In genomic region chr5:16721151-16722102, GRCh38 we compare ENCODE assay signal across 12 cellular contexts.
DNase-seq lines count a peak whose midpoint lies in the region; ATAC-seq and TF ChIP-seq lines count a peak whose summit lies in the region.
"Had no signal": no experiment of that assay in that cellular context is flagged by ENCODE, and none has a peak within 500 bp of the region (broad histone marks: within the 10 kb centered on the region; RNA-seq: fewer than 3 reads in every experiment).

No MANE protein-coding gene starts in this region.

- no peak for TF ChIP-seq CTCF in stomach (IDR thresholded peaks at IDR 0.05)

- H3K4me3 ChIP-seq in HUES64 (ENCODE audit: low read length) (no peak overlapping the region), SJCRH30 (no peak overlapping the region), stomach (no peak overlapping the region)
- H3K4me3 ChIP-seq: gastrocnemius medialis, vagina had no signal

- no peak for TF ChIP-seq POLR2A in stomach (IDR thresholded peaks at IDR 0.05)

- intact Hi-C loops in stomach (cut with DNase I; ENCODE audit: low total_unique reads) = no loop called here

- H3K9me3 ChIP-seq in HUES64 (ENCODE audit: insufficient read depth, low read depth, low read length) = no peaks in the 10 kb centered on the region
- no peaks in the 10 kb centered on the region for H3K9me3 ChIP-seq in SJCRH30 (replicated peaks)
- H3K9me3 ChIP-seq in stomach = no peaks in the 10 kb centered on the region
- H3K9me3 ChIP-seq: gastrocnemius medialis, vagina had no signal

- ATAC-seq in stimulated activated effector memory CD8-positive, alpha-beta T cell treated with anti-CD3 and anti-CD28 coated beads, Interleukin-12 subunit alpha, Interleukin-12 subunit beta, amount 100 ng/mL, for 72 hours = no peak
- ATAC-seq in HG02938 (IDR thresholded peaks at IDR 0.05; ENCODE audit: unreplicated experiment) = no peak
- ATAC-seq: gastrocnemius medialis had no signal

- peaks cover 9% of the 10 kb centered on the region for H3K9me3 Mint-ChIP-seq in stimulated activated effector memory CD8-positive, alpha-beta T cell treated with anti-CD3 and anti-CD28 coated beads, Interleukin-12 subunit alpha, Interleukin-12 subunit beta, amount 100 ng/mL, for 72 hours

- no peaks in the 10 kb centered on the region for H3K4me1 Mint-ChIP-seq in stimulated activated effector memory CD8-positive, alpha-beta T cell treated with anti-CD3 and anti-CD28 coated beads, Interleukin-12 subunit alpha, Interleukin-12 subunit beta, amount 100 ng/mL, for 72 hours

- H3K27ac Mint-ChIP-seq in stimulated activated effector memory CD8-positive, alpha-beta T cell treated with anti-CD3 and anti-CD28 coated beads, Interleukin-12 subunit alpha, Interleukin-12 subunit beta, amount 100 ng/mL, for 72 hours = no peak overlapping the region

- H3K4me1 ChIP-seq in HUES64 (ENCODE audit: insufficient read depth, low read length) = peaks cover 39% of the 10 kb centered on the region
- peaks cover 15% of the 10 kb centered on the region for H3K4me1 ChIP-seq in SJCRH30
- peaks cover 9 to 30% (median 18%) of the 10 kb centered on the region in 4 donors for H3K4me1 ChIP-seq in stomach
- H3K4me1 ChIP-seq: gastrocnemius medialis, vagina had no signal

- 54% methylated on average over 11 of the region's 11 CpGs for WGBS in HUES64
- 31 to 57% (median 40%) methylated on average over 11 of the region's 11 CpGs for WGBS in stomach, 5 donors

- peak overlapping the region; percentile 86 for H3K27ac ChIP-seq in HUES64 (ENCODE audit: low read depth, low read length)
- peak overlapping the region; percentile 42 for H3K27ac ChIP-seq in SJCRH30
- H3K27ac ChIP-seq in stomach = peak overlapping the region; percentile 59 to 72 (median 65)
- H3K27ac ChIP-seq: gastrocnemius medialis, vagina had no signal

- no peak for TF ChIP-seq EP300 in stomach (IDR thresholded peaks at IDR 0.05)

- H3K36me3 ChIP-seq in HUES64 (ENCODE audit: insufficient read depth, low read length) (peaks cover 18% of the 10 kb centered on the region), SJCRH30 (no peaks in the 10 kb centered on the region), stomach (peaks cover 0 to 4% (median 0%) of the 10 kb centered on the region in 4 donors)
- H3K36me3 ChIP-seq: gastrocnemius medialis, vagina had no signal

- H3K9ac ChIP-seq in HUES64 (ENCODE audit: low read depth, low read length) = 0 out of 2 replicates have a peak overlapping the region, but pooled peaks have one; percentile 10

- no peaks in the 10 kb centered on the region for H3K36me3 Mint-ChIP-seq in stimulated activated effector memory CD8-positive, alpha-beta T cell treated with anti-CD3 and anti-CD28 coated beads, Interleukin-12 subunit alpha, Interleukin-12 subunit beta, amount 100 ng/mL, for 72 hours
- H3K36me3 Mint-ChIP-seq: CD4-positive, CD25-positive, alpha-beta regulatory T cell had no signal

- DNase-seq in SJCRH30 = peak in 1 of 2 experiments; percentile 59
- DNase-seq in left kidney (ENCODE audit: low read depth, low spot score) = peak; percentile 52
- no peak for DNase-seq in stomach
- DNase-seq in stimulated activated effector memory CD8-positive, alpha-beta T cell treated with anti-CD3 and anti-CD28 coated beads, Interleukin-12 subunit alpha, Interleukin-12 subunit beta, amount 100 ng/mL, for 72 hours (ENCODE audit: low spot score in 2 of 2) = no peak
- DNase-seq in stimulated activated CD4-positive, alpha-beta T cell treated with anti-CD3 and anti-CD28 coated beads, Interleukin-12 subunit alpha, Interleukin-12 subunit beta, amount 100 ng/mL, for 4 hours = no peak
- DNase-seq: activated naive CD4-positive, alpha-beta T cell treated with Interleukin-2 at 50 U/mL for 16 hours; CD4-positive, CD25-positive, alpha-beta regulatory T cell; gastrocnemius medialis; retina had no signal

- H3K27me3 ChIP-seq in HUES64 (ENCODE audit: insufficient read depth, low read length) = no peaks in the 10 kb centered on the region
- H3K27me3 ChIP-seq in SJCRH30 = no peaks in the 10 kb centered on the region
- H3K27me3 ChIP-seq in stomach = no peaks in the 10 kb centered on the region
- H3K27me3 ChIP-seq: gastrocnemius medialis, vagina had no signal

- no peak overlapping the region for H3K4me3 Mint-ChIP-seq in stimulated activated effector memory CD8-positive, alpha-beta T cell treated with anti-CD3 and anti-CD28 coated beads, Interleukin-12 subunit alpha, Interleukin-12 subunit beta, amount 100 ng/mL, for 72 hours
- H3K4me3 Mint-ChIP-seq: CD4-positive, CD25-positive, alpha-beta regulatory T cell had no signal
